ENCODE assay signal across 17 cellular contexts in the genomic region with DNA sequence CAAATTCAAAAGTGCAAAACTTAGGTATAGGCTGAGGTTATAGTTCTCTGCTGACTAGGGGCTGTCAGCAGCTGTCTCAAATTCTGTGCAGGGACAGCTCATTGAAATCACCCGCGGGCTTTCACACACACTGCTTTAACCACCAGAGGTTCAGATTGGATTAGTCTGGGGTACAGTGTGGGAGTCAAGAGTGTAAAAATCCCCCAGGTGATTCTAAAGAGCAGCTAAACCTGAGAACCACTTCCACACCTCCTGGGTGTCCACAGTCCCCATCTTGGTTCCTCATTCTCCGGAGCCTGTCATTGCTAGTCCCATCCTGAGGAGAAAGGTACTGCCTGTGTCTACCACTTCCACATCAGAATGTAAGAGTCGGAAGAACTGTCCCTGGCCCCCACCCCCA. TPM values are rescaled to one million over a fixed set of nuclear protein-coding genes. Genes with fewer than 3 reads are reported as not detected.
DNase-seq lines count a peak whose midpoint lies in the region; ATAC-seq and TF ChIP-seq lines count a peak whose summit lies in the region.
"Had no signal": no experiment of that assay in that cellular context is flagged by ENCODE, and none has a peak within 500 bp of the region (broad histone marks: within the 10 kb centered on the region; RNA-seq: fewer than 3 reads in every experiment).

No MANE protein-coding gene starts in this region.

- peak overlapping the region; percentile 5; the same call in 1 of the 2 replicates for H3K4me2 ChIP-seq in OCI-LY1 (ENCODE audit: low read length)
- H3K4me2 ChIP-seq: PC-9 had no signal

- H2AFZ ChIP-seq in OCI-LY1 (ENCODE audit: low read length) = no peak overlapping the region
- H2AFZ ChIP-seq: PC-9 had no signal

- H4K20me1 ChIP-seq in OCI-LY1 (ENCODE audit: insufficient read depth, low read length) = no peaks in the 10 kb centered on the region

- peaks cover 4% of the 10 kb centered on the region; the same call in 1 of the 2 replicates for H3K27me3 ChIP-seq in OCI-LY1 (ENCODE audit: insufficient read depth, low read length)
- H3K27me3 ChIP-seq in upper lobe of right lung = no peaks in the 10 kb centered on the region
- H3K27me3 ChIP-seq in naive thymus-derived CD4-positive, alpha-beta T cell (ENCODE audit: control insufficient read depth in 2 of 2, insufficient read depth in 2 of 2, low read length in 2 of 2) = no peaks in the 10 kb centered on the region

- TF ChIP-seq CTCF in natural killer cell (IDR thresholded peaks at IDR 0.05) (no peak), OCI-LY1 (IDR thresholded peaks at IDR 0.05; ENCODE audit: low read length) (no peak), upper lobe of right lung (IDR thresholded peaks at IDR 0.05) (no peak)

- H3K27ac Mint-ChIP-seq in natural killer cell = peak overlapping the region; percentile 76 to 79
- H3K27ac Mint-ChIP-seq in natural killer cell treated with Interleukin-12 subunit alpha and Interleukin-12 subunit beta and Interleukin-15 and Interleukin-18, amount 100 ng/mL, for 72 hours = no peak overlapping the region
- H3K27ac Mint-ChIP-seq in memory B cell = peak overlapping the region; percentile 15
- no peak overlapping the region for H3K27ac Mint-ChIP-seq in naive thymus-derived CD4-positive, alpha-beta T cell

- H3K9me2 ChIP-seq in OCI-LY1 (ENCODE audit: low read depth, low read length) = no peaks in the 10 kb centered on the region

- ATAC-seq in natural killer cell (peak in 1 of 3 donors; percentile 58), memory B cell (ENCODE audit: low read depth) (peak; percentile 37), upper lobe of right lung (peak; percentile 6)
- ATAC-seq in natural killer cell treated with Interleukin-12 subunit alpha and Interleukin-12 subunit beta and Interleukin-15 and Interleukin-18, amount 100 ng/mL, for 72 hours = no peak
- no peak for ATAC-seq in naive thymus-derived CD4-positive, alpha-beta T cell

- DNase-seq in natural killer cell (no peak), memory B cell (ENCODE audit: low spot score in 2 of 2) (no peak), upper lobe of right lung (no peak), anterior cingulate cortex (lab: John Stamatoyannopoulos, UW) (no peak), A172 (ENCODE audit: low spot score) (no peak)
- DNase-seq in natural killer cell treated with Interleukin-12 subunit alpha and Interleukin-12 subunit beta and Interleukin-15 and Interleukin-18, amount 100 ng/mL, for 72 hours (ENCODE audit: low spot score) = no peak
- no peak for DNase-seq in naive thymus-derived CD4-positive, alpha-beta T cell
- DNase-seq: activated CD8-positive, alpha-beta memory T cell treated with anti-CD3 and anti-CD28 coated beads for 24 hours; amygdala; Calu3; mesenchymal stem cell; NCI-H187; PC-9; stimulated activated naive CD4-positive, alpha-beta T cell had no signal

- H3K4me3 ChIP-seq in OCI-LY1 (ENCODE audit: low read depth, low read length, poor library complexity, severe bottlenecking) = no peak overlapping the region
- no peak overlapping the region for H3K4me3 ChIP-seq in upper lobe of right lung
- no peak overlapping the region for H3K4me3 ChIP-seq in naive thymus-derived CD4-positive, alpha-beta T cell (ENCODE audit: low read length)
- H3K4me3 ChIP-seq: PC-9 had no signal

- CTCF ChIA-PET in naive thymus-derived CD4-positive, alpha-beta T cell (lab: Charles Lee) = interaction anchor here (1.2 to 2.1 kb wide), 2 partner anchors 11 to 13 kb away, joined by 5 to 6 read pairs; no protein-coding TSS in a partner anchor

- no peaks in the 10 kb centered on the region for H3K79me2 ChIP-seq in OCI-LY1 (ENCODE audit: insufficient read depth, low read length)

- H3K4me1 ChIP-seq in OCI-LY1 (ENCODE audit: insufficient read depth, low read length, severe bottlenecking) (peaks cover 63% of the 10 kb centered on the region), upper lobe of right lung (peaks cover 69% of the 10 kb centered on the region)
- peaks cover 20 to 38% of the 10 kb centered on the region in 2 donors for H3K4me1 ChIP-seq in naive thymus-derived CD4-positive, alpha-beta T cell (ENCODE audit: control insufficient read depth in 2 of 2, insufficient read depth in 2 of 2, low read length in 2 of 2)

- no peaks in the 10 kb centered on the region for H3F3A ChIP-seq in OCI-LY1 (ENCODE audit: insufficient read depth, low read length)

- no peaks in the 10 kb centered on the region for H3K27me3 Mint-ChIP-seq in natural killer cell (ENCODE audit: low read depth in 2 of 2)
- H3K27me3 Mint-ChIP-seq in natural killer cell treated with Interleukin-12 subunit alpha and Interleukin-12 subunit beta and Interleukin-15 and Interleukin-18, amount 100 ng/mL, for 72 hours = no peaks in the 10 kb centered on the region
- H3K27me3 Mint-ChIP-seq in memory B cell = no peaks in the 10 kb centered on the region
- peaks cover 0 to 35% (median 0%) of the 10 kb centered on the region in 5 donors for H3K27me3 Mint-ChIP-seq in naive thymus-derived CD4-positive, alpha-beta T cell

- H3K4me1 Mint-ChIP-seq in natural killer cell (peaks cover 20 to 40% of the 10 kb centered on the region in 2 donors), memory B cell (peaks cover 42% of the 10 kb centered on the region)
- H3K4me1 Mint-ChIP-seq in natural killer cell treated with Interleukin-12 subunit alpha and Interleukin-12 subunit beta and Interleukin-15 and Interleukin-18, amount 100 ng/mL, for 72 hours (ENCODE audit: low read depth in 2 of 2) = peaks cover 15 to 22% of the 10 kb centered on the region in 2 donors
- peaks cover 21 to 48% (median 40%) of the 10 kb centered on the region in 7 donors for H3K4me1 Mint-ChIP-seq in naive thymus-derived CD4-positive, alpha-beta T cell

- intact Hi-C loops in natural killer cell (cut with micrococcal nuclease) = no loop called here
- intact Hi-C loops in upper lobe of right lung (cut with DNase I) = no loop called here
- intact Hi-C loops in naive thymus-derived CD4-positive, alpha-beta T cell (cut with micrococcal nuclease) = no loop called here

- POLR2A ChIA-PET in naive thymus-derived CD4-positive, alpha-beta T cell (lab: Charles Lee) = interaction anchor here (0.6 kb wide), 1 partner anchor 62 kb away, joined by 3 read pairs; no protein-coding TSS in a partner anchor

- H3K27ac ChIP-seq in OCI-LY1 (ENCODE audit: low read depth, low read length, poor library complexity, severe bottlenecking) (no peak overlapping the region), upper lobe of right lung (peak overlapping the region; percentile 20)
- no peak overlapping the region for H3K27ac ChIP-seq in naive thymus-derived CD4-positive, alpha-beta T cell (ENCODE audit: low read depth, low read length)
- H3K27ac ChIP-seq: PC-9, VCaP had no signal

- H3K9ac ChIP-seq in OCI-LY1 (ENCODE audit: low read length) = no peak overlapping the region

- H3K9me3 ChIP-seq in OCI-LY1 (ENCODE audit: low read length) (no peaks in the 10 kb centered on the region), upper lobe of right lung (no peaks in the 10 kb centered on the region)
- H3K9me3 ChIP-seq in naive thymus-derived CD4-positive, alpha-beta T cell (ENCODE audit: control insufficient read depth in 2 of 3, low read length in 3 of 3) = no peaks in the 10 kb centered on the region

- H3K36me3 ChIP-seq in OCI-LY1 (ENCODE audit: insufficient read depth, low read length) (no peaks in the 10 kb centered on the region), upper lobe of right lung (peaks cover 29% of the 10 kb centered on the region)
- H3K36me3 ChIP-seq in naive thymus-derived CD4-positive, alpha-beta T cell (ENCODE audit: control insufficient read depth in 2 of 3, insufficient read depth in 3 of 3, low read length in 3 of 3) = no peaks in the 10 kb centered on the region

- H3K9me3 Mint-ChIP-seq in natural killer cell = no peaks in the 10 kb centered on the region
- H3K9me3 Mint-ChIP-seq in natural killer cell treated with Interleukin-12 subunit alpha and Interleukin-12 subunit beta and Interleukin-15 and Interleukin-18, amount 100 ng/mL, for 72 hours = no peaks in the 10 kb centered on the region
- peaks cover 1% of the 10 kb centered on the region for H3K9me3 Mint-ChIP-seq in memory B cell
- peaks cover 0 to 1% (median 0%) of the 10 kb centered on the region in 11 donors for H3K9me3 Mint-ChIP-seq in naive thymus-derived CD4-positive, alpha-beta T cell

- H3K36me3 Mint-ChIP-seq in natural killer cell = no peaks in the 10 kb centered on the region
- H3K36me3 Mint-ChIP-seq in natural killer cell treated with Interleukin-12 subunit alpha and Interleukin-12 subunit beta and Interleukin-15 and Interleukin-18, amount 100 ng/mL, for 72 hours = no peaks in the 10 kb centered on the region
- H3K36me3 Mint-ChIP-seq in memory B cell = no peaks in the 10 kb centered on the region
- H3K36me3 Mint-ChIP-seq in naive thymus-derived CD4-positive, alpha-beta T cell = no peaks in the 10 kb centered on the region

- no peak overlapping the region for H3K4me3 Mint-ChIP-seq in natural killer cell
- no peak overlapping the region for H3K4me3 Mint-ChIP-seq in natural killer cell treated with Interleukin-12 subunit alpha and Interleukin-12 subunit beta and Interleukin-15 and Interleukin-18, amount 100 ng/mL, for 72 hours
- no peak overlapping the region for H3K4me3 Mint-ChIP-seq in memory B cell
- peak overlapping the region in 2 of 10 donors; percentile 59 to 67 for H3K4me3 Mint-ChIP-seq in naive thymus-derived CD4-positive, alpha-beta T cell

RNA-seq across cellular contexts. Expression of gene TDRD10, which starts 9.9 kb away (rescaled TPM):
- total RNA-seq in natural killer cell = under 1 TPM in 1 of 3 donors, not detected in 2; 0.38 TPM
- total RNA-seq in natural killer cell treated with Interleukin-12 subunit alpha and Interleukin-12 subunit beta and Interleukin-15 and Interleukin-18, amount 100 ng/mL, for 72 hours = not detected
- total RNA-seq in upper lobe of right lung = 21.7 TPM
- under 1 TPM in 1 of 5 experiments, not detected in 4; 0.29 TPM for total RNA-seq in naive thymus-derived CD4-positive, alpha-beta T cell
- polyA plus RNA-seq in naive thymus-derived CD4-positive, alpha-beta T cell = not detected
- not detected in 2 replicates for total RNA-seq in A172 (2014; rRNA removed; shearing (Covaris generic))
- total RNA-seq: Calu3, NCI-H460, PC-9 had no signal

RNA-seq across cellular contexts. Expression of gene SHE, which starts 10.1 kb away (rescaled TPM):
- total RNA-seq in natural killer cell (under 1 TPM in 2 of 3 donors, not detected in 1; 0.10 to 0.14 TPM), upper lobe of right lung (48.3 TPM)
- total RNA-seq in natural killer cell treated with Interleukin-12 subunit alpha and Interleukin-12 subunit beta and Interleukin-15 and Interleukin-18, amount 100 ng/mL, for 72 hours = under 1 TPM in 1 of 2 donors, not detected in 1; 0.19 TPM
- not detected for total RNA-seq in naive thymus-derived CD4-positive, alpha-beta T cell
- under 1 TPM in 1 of 2 donors, not detected in 1; 0.04 TPM for polyA plus RNA-seq in naive thymus-derived CD4-positive, alpha-beta T cell
- not detected in 2 replicates for total RNA-seq in A172 (2014; rRNA removed; shearing (Covaris generic))
- total RNA-seq: Calu3, PC-9 had no signal

Comparison
In these comparisons a context has a peak if more than half of its experiments do, and no peak if none do; other contexts are left out.
1. H3K27ac Mint-ChIP-seq: peak in natural killer cell (2 of 2) and memory B cell (single experiment); none in natural killer cell treated with Interleukin-12 subunit alpha and Interleukin-12 subunit beta and Interleukin-15 and Interleukin-18, amount 100 ng/mL, for 72 hours (0 of 2) and naive thymus-derived CD4-positive, alpha-beta T cell (0 of 9).
2. ATAC-seq: peak in memory B cell (single experiment) and upper lobe of right lung (single experiment); none in natural killer cell treated with Interleukin-12 subunit alpha and Interleukin-12 subunit beta and Interleukin-15 and Interleukin-18, amount 100 ng/mL, for 72 hours (0 of 2) and naive thymus-derived CD4-positive, alpha-beta T cell (single experiment).
3. RNA of gene TDRD10, which starts 9.9 kb away (total RNA-seq): 21.7 TPM in upper lobe of right lung (single experiment); not detected in natural killer cell treated with Interleukin-12 subunit alpha and Interleukin-12 subunit beta and Interleukin-15 and Interleukin-18, amount 100 ng/mL, for 72 hours, 0.38 TPM in natural killer cell, 0.29 TPM in naive thymus-derived CD4-positive, alpha-beta T cell and not detected in A172; every median in the first group is over 10 times any median in the second.
4. RNA of gene SHE, which starts 10.1 kb away (total RNA-seq): 48.3 TPM in upper lobe of right lung (single experiment); 0.19 TPM in natural killer cell treated with Interleukin-12 subunit alpha and Interleukin-12 subunit beta and Interleukin-15 and Interleukin-18, amount 100 ng/mL, for 72 hours, 0.10 to 0.14 TPM in natural killer cell, not detected in naive thymus-derived CD4-positive, alpha-beta T cell and not detected in A172; every median in the first group is over 10 times any median in the second.